In the genomic region with DNA sequence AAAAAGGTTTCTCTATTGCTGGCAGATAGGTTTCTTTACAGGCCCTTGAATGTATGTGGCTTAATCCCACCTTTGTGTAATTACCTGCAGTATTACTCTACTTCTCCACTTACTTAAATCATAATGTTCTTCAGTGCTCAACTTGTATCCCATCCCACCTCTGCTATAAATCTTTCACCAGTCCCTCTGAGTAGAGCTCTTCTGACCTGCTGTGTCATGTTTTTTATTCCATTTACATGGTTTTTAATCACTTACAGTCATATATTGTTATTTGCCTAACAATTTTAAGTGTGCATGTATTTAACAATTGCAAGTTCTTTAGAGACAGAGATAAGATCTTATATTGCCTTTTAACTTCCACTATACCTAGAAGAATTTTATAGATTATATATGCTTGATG, we compare ENCODE assay signal across 19 cellular contexts. TPM values are rescaled to one million over a fixed set of nuclear protein-coding genes. Genes with fewer than 3 reads are reported as not detected.
DNase-seq lines count a peak whose midpoint lies in the region; ATAC-seq and TF ChIP-seq lines count a peak whose summit lies in the region.
"Had no signal": no experiment of that assay in that cellular context is flagged by ENCODE, and none has a peak within 500 bp of the region (broad histone marks: within the 10 kb centered on the region; RNA-seq: fewer than 3 reads in every experiment).

No MANE protein-coding gene starts in this region.

- H3K9me3 Mint-ChIP-seq in natural killer cell: no peaks in the 10 kb centered on the region
- no peaks in the 10 kb centered on the region for H3K9me3 Mint-ChIP-seq in natural killer cell treated with Interleukin-12 subunit alpha and Interleukin-12 subunit beta and Interleukin-15 and Interleukin-18, amount 100 ng/mL, for 72 hours
- peaks cover 2% of the 10 kb centered on the region for H3K9me3 Mint-ChIP-seq in activated naive CD8-positive, alpha-beta T cell treated with anti-CD3 and anti-CD28 coated beads, Interleukin-2, amount 10 ng/mL, durations not matched to agents 7 days and 5 days
- no peaks in the 10 kb centered on the region for H3K9me3 Mint-ChIP-seq in stimulated activated effector memory CD8-positive, alpha-beta T cell treated with anti-CD3 and anti-CD28 coated beads, Interleukin-12 subunit alpha, Interleukin-12 subunit beta, amount 100 ng/mL, for 72 hours
- H3K9me3 Mint-ChIP-seq: IgD-negative memory B cell had no signal

- H3K4me3 ChIP-seq in KMS-11 (IDR thresholded peaks at IDR 0.05; ENCODE audit: insufficient read depth, low read depth, low read length): no peak overlapping the region
- H3K4me3 ChIP-seq: body of pancreas, left lung, Peyer's patch, psoas muscle, tibial artery had no signal

- peaks cover 43 to 45% of the 10 kb centered on the region in 2 donors for H3K4me1 Mint-ChIP-seq in natural killer cell
- peaks cover 35 to 40% of the 10 kb centered on the region in 2 donors for H3K4me1 Mint-ChIP-seq in natural killer cell treated with Interleukin-12 subunit alpha and Interleukin-12 subunit beta and Interleukin-15 and Interleukin-18, amount 100 ng/mL, for 72 hours (ENCODE audit: low read depth in 2 of 2)
- peaks cover 28% of the 10 kb centered on the region for H3K4me1 Mint-ChIP-seq in activated naive CD8-positive, alpha-beta T cell treated with anti-CD3 and anti-CD28 coated beads, Interleukin-2, amount 10 ng/mL, durations not matched to agents 7 days and 5 days
- peaks cover 38% of the 10 kb centered on the region for H3K4me1 Mint-ChIP-seq in stimulated activated effector memory CD8-positive, alpha-beta T cell treated with anti-CD3 and anti-CD28 coated beads, Interleukin-12 subunit alpha, Interleukin-12 subunit beta, amount 100 ng/mL, for 72 hours

- no peaks in the 10 kb centered on the region for H3K36me3 Mint-ChIP-seq in natural killer cell
- peaks cover 13% of the 10 kb centered on the region for H3K36me3 Mint-ChIP-seq in natural killer cell treated with Interleukin-12 subunit alpha and Interleukin-12 subunit beta and Interleukin-15 and Interleukin-18, amount 100 ng/mL, for 72 hours
- peaks cover 23% of the 10 kb centered on the region for H3K36me3 Mint-ChIP-seq in activated naive CD8-positive, alpha-beta T cell treated with anti-CD3 and anti-CD28 coated beads, Interleukin-2, amount 10 ng/mL, durations not matched to agents 7 days and 5 days
- H3K36me3 Mint-ChIP-seq in stimulated activated effector memory CD8-positive, alpha-beta T cell treated with anti-CD3 and anti-CD28 coated beads, Interleukin-12 subunit alpha, Interleukin-12 subunit beta, amount 100 ng/mL, for 72 hours: peaks cover 28% of the 10 kb centered on the region
- H3K36me3 Mint-ChIP-seq: IgD-negative memory B cell had no signal

- peaks cover 10 to 15% of the 10 kb centered on the region in 2 donors for H3K27me3 Mint-ChIP-seq in natural killer cell (ENCODE audit: low read depth in 2 of 2)
- H3K27me3 Mint-ChIP-seq in natural killer cell treated with Interleukin-12 subunit alpha and Interleukin-12 subunit beta and Interleukin-15 and Interleukin-18, amount 100 ng/mL, for 72 hours: peaks cover 10 to 20% of the 10 kb centered on the region in 2 donors
- H3K27me3 Mint-ChIP-seq in activated naive CD8-positive, alpha-beta T cell treated with anti-CD3 and anti-CD28 coated beads, Interleukin-2, amount 10 ng/mL, durations not matched to agents 7 days and 5 days: peaks cover 6% of the 10 kb centered on the region

- DNase-seq in natural killer cell (no peak), GDM1 (lab: John Stamatoyannopoulos, UW) (no peak), middle frontal gyrus (ENCODE audit: extremely low spot score, low spot score) (no peak), cerebellum (ENCODE audit: low spot score) (no peak)
- no peak for DNase-seq in natural killer cell treated with Interleukin-12 subunit alpha and Interleukin-12 subunit beta and Interleukin-15 and Interleukin-18, amount 100 ng/mL, for 72 hours (ENCODE audit: low spot score)
- DNase-seq in activated naive CD8-positive, alpha-beta T cell treated with anti-CD3 and anti-CD28 coated beads, Interleukin-2, amount 10 ng/mL, durations not matched to agents 7 days and 5 days: no peak
- DNase-seq in stimulated activated effector memory CD8-positive, alpha-beta T cell treated with anti-CD3 and anti-CD28 coated beads, Interleukin-12 subunit alpha, Interleukin-12 subunit beta, amount 100 ng/mL, for 72 hours (ENCODE audit: low spot score in 2 of 2): no peak
- DNase-seq: body of pancreas, left lung, NCI-H1092, NCI-H526 treated with DMSO at 0.1 percent for 48 hours, Peyer's patch, psoas muscle, tibial artery had no signal

- TF ChIP-seq CTCF in natural killer cell (IDR thresholded peaks at IDR 0.05): no peak
- no peak for TF ChIP-seq CTCF in KMS-11 (conservative IDR thresholded peaks at IDR 0.05; ENCODE audit: low read depth, low read length)

- peak overlapping the region; percentile 86; the same call in 1 of the 2 replicates for H3K4me2 ChIP-seq in KMS-11

- H3K9ac ChIP-seq in KMS-11: no peak overlapping the region

- ATAC-seq in natural killer cell: no peak
- ATAC-seq in natural killer cell treated with Interleukin-12 subunit alpha and Interleukin-12 subunit beta and Interleukin-15 and Interleukin-18, amount 100 ng/mL, for 72 hours: no peak
- ATAC-seq in activated naive CD8-positive, alpha-beta T cell treated with anti-CD3 and anti-CD28 coated beads, Interleukin-2, amount 10 ng/mL, durations not matched to agents 7 days and 5 days (ENCODE audit: low read depth): no peak
- ATAC-seq in stimulated activated effector memory CD8-positive, alpha-beta T cell treated with anti-CD3 and anti-CD28 coated beads, Interleukin-12 subunit alpha, Interleukin-12 subunit beta, amount 100 ng/mL, for 72 hours: no peak
- ATAC-seq: body of pancreas, left lung, psoas muscle had no signal

- peak overlapping the region; percentile 55 for H3K4me3 Mint-ChIP-seq in natural killer cell
- H3K4me3 Mint-ChIP-seq in natural killer cell treated with Interleukin-12 subunit alpha and Interleukin-12 subunit beta and Interleukin-15 and Interleukin-18, amount 100 ng/mL, for 72 hours: no peak overlapping the region
- H3K4me3 Mint-ChIP-seq in activated naive CD8-positive, alpha-beta T cell treated with anti-CD3 and anti-CD28 coated beads, Interleukin-2, amount 10 ng/mL, durations not matched to agents 7 days and 5 days: peak overlapping the region; percentile 0
- H3K4me3 Mint-ChIP-seq in stimulated activated effector memory CD8-positive, alpha-beta T cell treated with anti-CD3 and anti-CD28 coated beads, Interleukin-12 subunit alpha, Interleukin-12 subunit beta, amount 100 ng/mL, for 72 hours: peak overlapping the region; percentile 8
- H3K4me3 Mint-ChIP-seq: dendritic cell treated with granulocyte-macrophage colony-stimulating factor and Interleukin-4, amounts not matched to agents 40 ng/mL and 50 ng/mL, for 4 days had no signal

- H3K27me3 ChIP-seq in KMS-11 (ENCODE audit: insufficient read depth, low read depth): no peaks in the 10 kb centered on the region
- H3K27me3 ChIP-seq: body of pancreas, left lung, Peyer's patch, tibial artery had no signal

- POLR2A ChIA-PET in activated naive CD8-positive, alpha-beta T cell treated with anti-CD3 and anti-CD28 coated beads, Interleukin-2, amount 10 ng/mL, durations not matched to agents 7 days and 5 days (lab: Charles Lee): no interaction called here

- peaks cover 45% of the 10 kb centered on the region for H3K4me1 ChIP-seq in KMS-11 (ENCODE audit: low read depth, poor library complexity, severe bottlenecking)

- intact Hi-C loops in natural killer cell (cut with micrococcal nuclease): loop anchor here (5.0 to 10.0 kb wide), 2 partner anchors 97 to 331 kb away; a partner anchor contains a TSS

- peaks cover 57% of the 10 kb centered on the region for H3K79me2 ChIP-seq in KMS-11 (ENCODE audit: insufficient read depth, low read depth)

- no peak overlapping the region for H3K27ac ChIP-seq in KMS-11
- H3K27ac ChIP-seq: body of pancreas, epithelial cell of prostate, HL-60, left lung, Peyer's patch, psoas muscle, tibial artery had no signal

- H4K20me1 ChIP-seq in KMS-11 (ENCODE audit: insufficient read depth): no peaks in the 10 kb centered on the region

- H3K36me3 ChIP-seq in KMS-11 (ENCODE audit: insufficient read depth): no peaks in the 10 kb centered on the region; the same call in 1 of the 2 replicates

- no peak overlapping the region for H2AFZ ChIP-seq in KMS-11 (ENCODE audit: low read depth)

- H3K27ac Mint-ChIP-seq in natural killer cell: peak overlapping the region in 1 of 2 donors; percentile 12
- H3K27ac Mint-ChIP-seq in natural killer cell treated with Interleukin-12 subunit alpha and Interleukin-12 subunit beta and Interleukin-15 and Interleukin-18, amount 100 ng/mL, for 72 hours: no peak overlapping the region
- H3K27ac Mint-ChIP-seq in activated naive CD8-positive, alpha-beta T cell treated with anti-CD3 and anti-CD28 coated beads, Interleukin-2, amount 10 ng/mL, durations not matched to agents 7 days and 5 days: no peak overlapping the region
- no peak overlapping the region for H3K27ac Mint-ChIP-seq in stimulated activated effector memory CD8-positive, alpha-beta T cell treated with anti-CD3 and anti-CD28 coated beads, Interleukin-12 subunit alpha, Interleukin-12 subunit beta, amount 100 ng/mL, for 72 hours
- H3K27ac Mint-ChIP-seq: dendritic cell treated with granulocyte-macrophage colony-stimulating factor and Interleukin-4, amounts not matched to agents 40 ng/mL and 50 ng/mL, for 4 days; IgD-negative memory B cell had no signal

RNA-seq across cellular contexts. Expression of a gene that starts 2.4 kb away (rescaled TPM):
- total RNA-seq in natural killer cell (10 to 100 TPM; 29.5 to 52.9 (median 34.3) TPM), cerebellum (33.3 TPM)
- total RNA-seq in natural killer cell treated with Interleukin-12 subunit alpha and Interleukin-12 subunit beta and Interleukin-15 and Interleukin-18, amount 100 ng/mL, for 72 hours: 10 to 100 TPM; 40.2 to 42.6 TPM
- total RNA-seq in activated naive CD8-positive, alpha-beta T cell treated with anti-CD3 and anti-CD28 coated beads, Interleukin-2, amount 10 ng/mL, durations not matched to agents 7 days and 5 days: 10 to 100 TPM; 36.5 to 40.0 TPM

RNA-seq across cellular contexts. Expression of a gene that starts 16.4 kb away (rescaled TPM):
- total RNA-seq in natural killer cell (10 to 100 TPM in 1 of 3 donors, 1 to 10 TPM in 2; 1.4 to 13.5 (median 7.5) TPM), cerebellum (12.0 TPM)
- 1 to 10 TPM; 3.1 to 4.9 TPM for total RNA-seq in natural killer cell treated with Interleukin-12 subunit alpha and Interleukin-12 subunit beta and Interleukin-15 and Interleukin-18, amount 100 ng/mL, for 72 hours
- 1 to 10 TPM; 1.7 to 2.3 TPM for total RNA-seq in activated naive CD8-positive, alpha-beta T cell treated with anti-CD3 and anti-CD28 coated beads, Interleukin-2, amount 10 ng/mL, durations not matched to agents 7 days and 5 days
